Comparison of ENCODE assay signal across 22 cellular contexts in the genomic region with DNA sequence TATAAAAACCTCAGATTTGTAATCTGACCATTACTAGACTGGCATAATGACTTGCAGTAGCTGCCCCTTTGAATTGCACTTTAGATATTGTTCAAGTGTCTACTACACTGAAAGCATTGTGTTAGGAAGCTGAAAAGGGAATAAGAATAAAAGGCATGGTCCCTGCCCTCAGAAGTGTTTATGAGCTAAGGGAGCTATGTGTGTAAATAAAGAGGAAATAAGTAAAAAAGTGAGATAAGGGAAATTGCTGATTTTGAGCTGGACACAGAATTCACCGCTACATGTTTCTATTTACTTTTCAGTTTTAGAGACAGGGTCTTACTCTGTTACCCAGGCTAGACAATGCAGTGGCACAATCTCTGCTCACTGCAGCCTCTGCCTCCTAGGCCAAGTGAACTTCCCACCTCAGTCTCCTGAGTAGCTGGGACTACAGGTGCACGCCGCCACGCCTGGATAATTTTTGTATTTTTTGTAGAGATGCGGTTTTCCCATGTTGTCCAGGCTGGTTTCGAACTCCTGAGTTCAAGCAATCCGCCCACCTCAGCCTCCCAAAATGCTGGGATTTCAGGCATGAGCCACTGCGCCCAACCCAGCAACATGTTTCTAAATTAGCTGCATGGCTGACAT. TPM values are rescaled to one million over a fixed set of nuclear protein-coding genes. Genes with fewer than 3 reads are reported as not detected.
DNase-seq lines count a peak whose midpoint lies in the region; ATAC-seq and TF ChIP-seq lines count a peak whose summit lies in the region.
"Had no signal": no experiment of that assay in that cellular context is flagged by ENCODE, and none has a peak within 500 bp of the region (broad histone marks: within the 10 kb centered on the region; RNA-seq: fewer than 3 reads in every experiment).

No MANE protein-coding gene starts in this region.

- H3K4me2 ChIP-seq in Karpas-422 (ENCODE audit: low read depth, low read length, poor library complexity, severe bottlenecking) = peak overlapping the region; percentile 69

- no peak overlapping the region for H2AFZ ChIP-seq in Karpas-422 (ENCODE audit: low read length)

- H3K27ac Mint-ChIP-seq in stimulated activated naive CD8-positive, alpha-beta T cell treated with anti-CD3 and anti-CD28 coated beads, Interleukin-15, Interleukin-2, amounts not matched to agents 100 ng/mL and 50 ng/mL, for 24 hours = peak overlapping the region; percentile 84
- peak overlapping the region; percentile 32 for H3K27ac Mint-ChIP-seq in activated naive CD8-positive, alpha-beta T cell treated with anti-CD3 and anti-CD28 coated beads for 36 hours
- peak overlapping the region; percentile 33 for H3K27ac Mint-ChIP-seq in type B pancreatic cell
- H3K27ac Mint-ChIP-seq: endodermal cell had no signal

- H3K4me1 ChIP-seq in Karpas-422 (ENCODE audit: low read length) (peaks cover 96% of the 10 kb centered on the region), psoas muscle (peaks cover 68% of the 10 kb centered on the region)

- H3K27ac ChIP-seq in Karpas-422 (ENCODE audit: low read length) (peak overlapping the region; percentile 90), psoas muscle (no peak overlapping the region)
- H3K27ac ChIP-seq: transverse colon had no signal

- intact Hi-C loops in psoas muscle (cut with DNase I) = loop anchor here in 1 of 2 donors (10.0 kb wide), 1 partner anchor 386 kb away; no protein-coding TSS in a partner anchor

- TF ChIP-seq CTCF in type B pancreatic cell (conservative IDR thresholded peaks at IDR 0.05) (no peak), psoas muscle (IDR thresholded peaks at IDR 0.05) (no peak)

- no peaks in the 10 kb centered on the region for H3K36me3 ChIP-seq in Karpas-422 (ENCODE audit: insufficient read depth, low read length)
- H3K36me3 ChIP-seq in psoas muscle (ENCODE audit: insufficient read depth in 1 of 2, low read depth in 1 of 2) = no peaks in the 10 kb centered on the region
- H3K36me3 ChIP-seq: heart left ventricle, transverse colon had no signal

- peak overlapping the region; percentile 61 for H3K9ac ChIP-seq in Karpas-422 (ENCODE audit: low read length)

- H3K4me3 ChIP-seq in Karpas-422 (ENCODE audit: low read length) = peak overlapping the region; percentile 53; the same call in 1 of the 2 replicates
- H3K4me3 ChIP-seq in psoas muscle = no peak overlapping the region
- H3K4me3 ChIP-seq: heart left ventricle, transverse colon had no signal

- peaks cover 88% of the 10 kb centered on the region for H3K79me2 ChIP-seq in Karpas-422 (ENCODE audit: low read length)

- no peak for ATAC-seq in stimulated activated naive CD8-positive, alpha-beta T cell treated with anti-CD3 and anti-CD28 coated beads, Interleukin-15, Interleukin-2, amounts not matched to agents 100 U/mL and 50 U/mL, for 24 hours
- ATAC-seq in psoas muscle (no peak), GM19397 (IDR thresholded peaks at IDR 0.05; ENCODE audit: unreplicated experiment) (no peak)
- ATAC-seq: heart left ventricle had no signal

- 95 to 97% (median 95%) methylated on average over 8 of the region's 8 CpGs for WGBS in psoas muscle, 3 donors

- H3K4me3 Mint-ChIP-seq in stimulated activated naive CD8-positive, alpha-beta T cell treated with anti-CD3 and anti-CD28 coated beads, Interleukin-15, Interleukin-2, amounts not matched to agents 100 ng/mL and 50 ng/mL, for 24 hours = no peak overlapping the region
- H3K4me3 Mint-ChIP-seq in activated naive CD8-positive, alpha-beta T cell treated with anti-CD3 and anti-CD28 coated beads for 36 hours = no peak overlapping the region
- H3K4me3 Mint-ChIP-seq in type B pancreatic cell = no peak overlapping the region
- H3K4me3 Mint-ChIP-seq: endodermal cell had no signal

- DNase-seq in stimulated activated naive CD8-positive, alpha-beta T cell treated with anti-CD3 and anti-CD28 coated beads, Interleukin-15, Interleukin-2, amounts not matched to agents 100 U/mL and 50 U/mL, for 24 hours = no peak
- DNase-seq in Karpas-422 (no peak), type B pancreatic cell (ENCODE audit: extremely low spot score, unreplicated experiment) (no peak), psoas muscle (no peak), NCI-H2081 (lab: John Stamatoyannopoulos, UW) (no peak)
- DNase-seq in activated naive CD8-positive, alpha-beta T cell treated with anti-CD3 and anti-CD28 coated beads for 36 hours = no peak
- DNase-seq: activated CD4-positive, alpha-beta T cell treated with anti-CD3 and anti-CD28 coated beads for 4 hours; activated T-cell treated with anti-CD3 and anti-CD28 coated beads, Interleukin-2, amount 50 U/mL, for 48 hours; aorta; DMS153; endodermal cell; H7; heart left ventricle; Kasumi-1; NCI-H1436; NCI-H446; stimulated activated CD4-positive, alpha-beta T cell treated with anti-CD3 and anti-CD28 coated beads, Interleukin-12 subunit alpha, Interleukin-12 subunit beta, amount 100 ng/mL, for 4 hours; stimulated activated naive CD4-positive, alpha-beta T cell; transverse colon had no signal

- H3K9me3 ChIP-seq in Karpas-422 (ENCODE audit: low read length) (no peaks in the 10 kb centered on the region), psoas muscle (no peaks in the 10 kb centered on the region)
- H3K9me3 ChIP-seq: heart left ventricle, transverse colon had no signal

- H3K27me3 ChIP-seq in Karpas-422 (ENCODE audit: low read length) = no peaks in the 10 kb centered on the region
- no peaks in the 10 kb centered on the region for H3K27me3 ChIP-seq in psoas muscle (ENCODE audit: insufficient read depth in 3 of 3, low read length in 2 of 3)
- H3K27me3 ChIP-seq: heart left ventricle, transverse colon had no signal

- no peaks in the 10 kb centered on the region for H3K9me3 Mint-ChIP-seq in stimulated activated naive CD8-positive, alpha-beta T cell treated with anti-CD3 and anti-CD28 coated beads, Interleukin-15, Interleukin-2, amounts not matched to agents 100 ng/mL and 50 ng/mL, for 24 hours
- H3K9me3 Mint-ChIP-seq in activated naive CD8-positive, alpha-beta T cell treated with anti-CD3 and anti-CD28 coated beads for 36 hours = no peaks in the 10 kb centered on the region
- no peaks in the 10 kb centered on the region for H3K9me3 Mint-ChIP-seq in type B pancreatic cell
- H3K9me3 Mint-ChIP-seq: endodermal cell; T-helper 1 cell treated with Interleukin-12 subunit alpha and Interleukin-12 subunit beta and Interleukin-4 antibody, amounts not matched to agents 30 μg/mL and 1 μg/mL, for 36 hours had no signal

- peaks cover 49% of the 10 kb centered on the region for H4K20me1 ChIP-seq in Karpas-422 (ENCODE audit: insufficient read depth, low read depth, low read length)

- no peaks in the 10 kb centered on the region for H3K27me3 Mint-ChIP-seq in stimulated activated naive CD8-positive, alpha-beta T cell treated with anti-CD3 and anti-CD28 coated beads, Interleukin-15, Interleukin-2, amounts not matched to agents 100 ng/mL and 50 ng/mL, for 24 hours
- no peaks in the 10 kb centered on the region for H3K27me3 Mint-ChIP-seq in activated naive CD8-positive, alpha-beta T cell treated with anti-CD3 and anti-CD28 coated beads for 36 hours
- H3K27me3 Mint-ChIP-seq in type B pancreatic cell = no peaks in the 10 kb centered on the region

- peaks cover 96% of the 10 kb centered on the region for H3K4me1 Mint-ChIP-seq in stimulated activated naive CD8-positive, alpha-beta T cell treated with anti-CD3 and anti-CD28 coated beads, Interleukin-15, Interleukin-2, amounts not matched to agents 100 ng/mL and 50 ng/mL, for 24 hours (ENCODE audit: low read depth)
- H3K4me1 Mint-ChIP-seq in activated naive CD8-positive, alpha-beta T cell treated with anti-CD3 and anti-CD28 coated beads for 36 hours = peaks cover 83% of the 10 kb centered on the region
- H3K4me1 Mint-ChIP-seq in type B pancreatic cell (ENCODE audit: unreplicated experiment) = peaks cover 61% of the 10 kb centered on the region

- H3K9me2 ChIP-seq in Karpas-422 (replicated peaks; ENCODE audit: insufficient read depth, low read length) = no peaks in the 10 kb centered on the region

- no peaks in the 10 kb centered on the region for H3K36me3 Mint-ChIP-seq in stimulated activated naive CD8-positive, alpha-beta T cell treated with anti-CD3 and anti-CD28 coated beads, Interleukin-15, Interleukin-2, amounts not matched to agents 100 ng/mL and 50 ng/mL, for 24 hours (ENCODE audit: low read depth)
- peaks cover 14% of the 10 kb centered on the region for H3K36me3 Mint-ChIP-seq in activated naive CD8-positive, alpha-beta T cell treated with anti-CD3 and anti-CD28 coated beads for 36 hours
- H3K36me3 Mint-ChIP-seq in type B pancreatic cell = peaks cover 5% of the 10 kb centered on the region

RNA-seq across cellular contexts. Expression of gene GRB2, which starts 57.0 kb away (rescaled TPM):
- 106 and 193 TPM in 2 replicates for total RNA-seq in Karpas-422 (2014; rRNA removed; shearing (Covaris generic); ENCODE audit: low replicate concordance)
- total RNA-seq in activated naive CD8-positive, alpha-beta T cell treated with anti-CD3 and anti-CD28 coated beads for 36 hours = 100 to 1,000 TPM; 161 to 165 TPM
- total RNA-seq in type B pancreatic cell (ENCODE audit: low replicate concordance) (65.3 and 76.0 TPM in 2 replicates), psoas muscle (10 to 100 TPM; 49.1 to 71.6 (median 58.1) TPM)
- polyA plus RNA-seq in psoas muscle = 10 to 100 TPM; 39.5 to 70.9 (median 66.1) TPM

RNA-seq across cellular contexts. Expression of gene SLC25A19, which starts 59.3 kb away (rescaled TPM):
- 36.5 and 43.1 TPM in 2 replicates for total RNA-seq in Karpas-422 (2014; rRNA removed; shearing (Covaris generic); ENCODE audit: low replicate concordance)
- total RNA-seq in activated naive CD8-positive, alpha-beta T cell treated with anti-CD3 and anti-CD28 coated beads for 36 hours = 100 to 1,000 TPM; 103 to 107 TPM
- 17.0 and 17.8 TPM in 2 replicates for total RNA-seq in type B pancreatic cell (ENCODE audit: low replicate concordance)
- 10 to 100 TPM; 11.3 to 41.7 (median 16.0) TPM for total RNA-seq in psoas muscle
- 10 to 100 TPM; 24.9 to 52.7 (median 34.5) TPM for polyA plus RNA-seq in psoas muscle

Comparison
In these comparisons a context has a peak if more than half of its experiments do, and no peak if none do; other contexts are left out.
1. H3K27ac Mint-ChIP-seq: peak in every context shown above with its lines; median percentile 84 in stimulated activated naive CD8-positive, alpha-beta T cell treated with anti-CD3 and anti-CD28 coated beads, Interleukin-15, Interleukin-2, amounts not matched to agents 100 ng/mL and 50 ng/mL, for 24 hours; 33 in type B pancreatic cell; 32 in activated naive CD8-positive, alpha-beta T cell treated with anti-CD3 and anti-CD28 coated beads for 36 hours.